ENCODE assay signal across 9 cellular contexts in genomic region chr1:119286587-119287181, GRCh38.
DNase-seq lines count a peak whose midpoint lies in the region; ATAC-seq and TF ChIP-seq lines count a peak whose summit lies in the region.
"Had no signal": no experiment of that assay in that cellular context is flagged by ENCODE, and none has a peak within 500 bp of the region (broad histone marks: within the 10 kb centered on the region; RNA-seq: fewer than 3 reads in every experiment).

No MANE protein-coding gene starts in this region.

- H3K27ac Mint-ChIP-seq in CD4-positive, CD25-positive, alpha-beta regulatory T cell, result no peak overlapping the region
- H3K27ac Mint-ChIP-seq: natural killer cell had no signal

- peak in 2 of 3 donors; percentile 3 to 32 for DNase-seq in CD4-positive, CD25-positive, alpha-beta regulatory T cell
- DNase-seq in NCI-H774 (lab: John Stamatoyannopoulos, UW) (peak; percentile 8), brain microvascular endothelial cell (peak; percentile 41), mucosa of descending colon (peak in 1 of 3 donors; percentile 33), esophagus muscularis mucosa (ENCODE audit: extremely low spot score) (no peak)
- DNase-seq: natural killer cell had no signal

- H3K4me3 ChIP-seq in CD4-positive, CD25-positive, alpha-beta regulatory T cell (ENCODE audit: low read depth, low read length), result no peak overlapping the region
- no peak overlapping the region for H3K4me3 ChIP-seq in brain microvascular endothelial cell (ENCODE audit: low read depth, low read length)
- no peak overlapping the region for H3K4me3 ChIP-seq in mucosa of descending colon
- H3K4me3 ChIP-seq in esophagus muscularis mucosa, result no peak overlapping the region

- WGBS in esophagus muscularis mucosa, result 53% methylated on average over 8 of the region's 8 CpGs

- no peaks in the 10 kb centered on the region for H3K9me3 Mint-ChIP-seq in CD4-positive, CD25-positive, alpha-beta regulatory T cell
- H3K9me3 Mint-ChIP-seq: natural killer cell had no signal

- TF ChIP-seq EP300 in esophagus muscularis mucosa (IDR thresholded peaks at IDR 0.05), result no peak

- no peaks in the 10 kb centered on the region for H3K36me3 Mint-ChIP-seq in CD4-positive, CD25-positive, alpha-beta regulatory T cell
- H3K36me3 Mint-ChIP-seq: natural killer cell had no signal

- H3K4me1 Mint-ChIP-seq in CD4-positive, CD25-positive, alpha-beta regulatory T cell, result no peaks in the 10 kb centered on the region
- H3K4me1 Mint-ChIP-seq: natural killer cell had no signal

- TF ChIP-seq CTCF in brain microvascular endothelial cell (IDR thresholded peaks at IDR 0.05; ENCODE audit: low read depth, low read length, missing control alignments) (peak; percentile 77), mucosa of descending colon (IDR thresholded peaks at IDR 0.05) (no peak), esophagus muscularis mucosa (IDR thresholded peaks at IDR 0.05) (no peak)

- ATAC-seq in CD4-positive, CD25-positive, alpha-beta regulatory T cell (ENCODE audit: low read depth in 2 of 2), result no peak
- ATAC-seq in GM18511 (IDR thresholded peaks at IDR 0.05; ENCODE audit: unreplicated experiment) (peak; percentile 84), HG03342 (IDR thresholded peaks at IDR 0.05; ENCODE audit: unreplicated experiment) (peak; percentile 80), mucosa of descending colon (peak; percentile 61), HG02642 (IDR thresholded peaks at IDR 0.05; ENCODE audit: poor library complexity, unreplicated experiment) (no peak)

- TF ChIP-seq POLR2A in esophagus muscularis mucosa (IDR thresholded peaks at IDR 0.05; ENCODE audit: low read depth), result no peak

- H3K27me3 Mint-ChIP-seq in CD4-positive, CD25-positive, alpha-beta regulatory T cell, result peaks cover 8% of the 10 kb centered on the region

- no peaks in the 10 kb centered on the region for H3K4me1 ChIP-seq in CD4-positive, CD25-positive, alpha-beta regulatory T cell (ENCODE audit: control insufficient read depth, insufficient read depth, low read length, poor library complexity, severe bottlenecking)
- H3K4me1 ChIP-seq in mucosa of descending colon (ENCODE audit: low read depth) (no peaks in the 10 kb centered on the region), esophagus muscularis mucosa (no peaks in the 10 kb centered on the region)

- peaks cover 4% of the 10 kb centered on the region for H3K27me3 ChIP-seq in CD4-positive, CD25-positive, alpha-beta regulatory T cell (ENCODE audit: control insufficient read depth, insufficient read depth, low read length)
- H3K27me3 ChIP-seq in brain microvascular endothelial cell (replicated peaks) (no peaks in the 10 kb centered on the region), esophagus muscularis mucosa (no peaks in the 10 kb centered on the region)

- no peak overlapping the region for H3K27ac ChIP-seq in CD4-positive, CD25-positive, alpha-beta regulatory T cell (ENCODE audit: insufficient read depth, low read length, poor library complexity, severe bottlenecking)
- H3K27ac ChIP-seq in brain microvascular endothelial cell, result no peak overlapping the region
- H3K27ac ChIP-seq in esophagus muscularis mucosa (replicated peaks in 1 of 4), result no peak overlapping the region

- in situ Hi-C loops in brain microvascular endothelial cell (cut with HindIII; ENCODE audit: low pct_ligation_motif_present, low sequenced_read_pairs), result no loop called here

- no peaks in the 10 kb centered on the region for H3K36me3 ChIP-seq in CD4-positive, CD25-positive, alpha-beta regulatory T cell (ENCODE audit: control insufficient read depth, insufficient read depth, low read length)
- no peaks in the 10 kb centered on the region for H3K36me3 ChIP-seq in brain microvascular endothelial cell (replicated peaks)
- no peaks in the 10 kb centered on the region for H3K36me3 ChIP-seq in mucosa of descending colon (ENCODE audit: low read depth)
- H3K36me3 ChIP-seq in esophagus muscularis mucosa, result no peaks in the 10 kb centered on the region

- no peak overlapping the region for H3K4me3 Mint-ChIP-seq in CD4-positive, CD25-positive, alpha-beta regulatory T cell
- H3K4me3 Mint-ChIP-seq: natural killer cell had no signal

- no peaks in the 10 kb centered on the region for H3K9me3 ChIP-seq in CD4-positive, CD25-positive, alpha-beta regulatory T cell (ENCODE audit: control insufficient read depth in 2 of 2, low read length in 2 of 2)
- H3K9me3 ChIP-seq in mucosa of descending colon (no peaks in the 10 kb centered on the region), esophagus muscularis mucosa (no peaks in the 10 kb centered on the region)

- intact Hi-C loops in mucosa of descending colon (cut with DNase I, micrococcal nuclease) (loop anchor here (5.0 to 10.0 kb wide), 2 partner anchors 78 to 81 kb away; partner anchors contain the start of gene HAO2 (in 2 of the 2)), esophagus muscularis mucosa (cut with DNase I) (no loop called here)

Comparison
In these comparisons a context has a peak if more than half of its experiments do, and no peak if none do; other contexts are left out.
1. ATAC-seq: peak in GM18511 (single experiment), HG03342 (single experiment) and mucosa of descending colon (single experiment); none in CD4-positive, CD25-positive, alpha-beta regulatory T cell (0 of 2) and HG02642 (single experiment).